ENCODE assay signal across 8 cellular contexts in genomic region chr1:2643414-2644077, GRCh38. TPM values are rescaled to one million over a fixed set of nuclear protein-coding genes. Genes with fewer than 3 reads are reported as not detected.
DNase-seq lines count a peak whose midpoint lies in the region; ATAC-seq and TF ChIP-seq lines count a peak whose summit lies in the region.

No MANE protein-coding gene starts in this region.

- no peaks in the 10 kb centered on the region for H3F3A ChIP-seq in OCI-LY1 (ENCODE audit: insufficient read depth, low read length)

- H3K9me2 ChIP-seq in OCI-LY1 (ENCODE audit: low read depth, low read length): no peaks in the 10 kb centered on the region

- H3K4me2 ChIP-seq in OCI-LY1 (ENCODE audit: low read length): peak overlapping the region; percentile 87
- H3K4me2 ChIP-seq in parathyroid adenoma (ENCODE audit: low read length): peak overlapping the region; percentile 95

- H3K36me3 ChIP-seq in OCI-LY1 (ENCODE audit: insufficient read depth, low read length) (no peaks in the 10 kb centered on the region), parathyroid adenoma (ENCODE audit: control insufficient read depth, insufficient read depth, low read length) (no peaks in the 10 kb centered on the region)

- H3K79me2 ChIP-seq in OCI-LY1 (ENCODE audit: insufficient read depth, low read length) (no peaks in the 10 kb centered on the region), parathyroid adenoma (no peaks in the 10 kb centered on the region)

- intact Hi-C loops in Calu3 (cut with micrococcal nuclease; ENCODE audit: unreplicated experiment): no loop called here

- peaks cover 9% of the 10 kb centered on the region for H3K9me3 Mint-ChIP-seq in Calu3 (ENCODE audit: low read depth, unreplicated experiment)

- no peak overlapping the region for H3K27ac Mint-ChIP-seq in Calu3 (ENCODE audit: unreplicated experiment)

- no peak overlapping the region for H3K27ac ChIP-seq in OCI-LY1 (ENCODE audit: low read depth, low read length, poor library complexity, severe bottlenecking)
- no peak overlapping the region for H3K27ac ChIP-seq in parathyroid adenoma

- H3K4me3 ChIP-seq in OCI-LY1 (ENCODE audit: low read depth, low read length, poor library complexity, severe bottlenecking) (peak overlapping the region; percentile 74), epithelial cell of proximal tubule (ENCODE audit: low read depth, low read length) (peak overlapping the region; percentile 96), parathyroid adenoma (ENCODE audit: low read depth, low read length) (peak overlapping the region; percentile 79)

- CTCF ChIA-PET in Calu3 (lab: Charles Lee): no interaction called here

- H3K4me1 ChIP-seq in OCI-LY1 (ENCODE audit: insufficient read depth, low read length, severe bottlenecking) (peaks cover 10% of the 10 kb centered on the region), parathyroid adenoma (no peaks in the 10 kb centered on the region)

- H3K27me3 ChIP-seq in OCI-LY1 (ENCODE audit: insufficient read depth, low read length): no peaks in the 10 kb centered on the region; the same call in 1 of the 2 replicates
- no peaks in the 10 kb centered on the region for H3K27me3 ChIP-seq in parathyroid adenoma (ENCODE audit: control insufficient read depth, insufficient read depth, low read length)

- no peak overlapping the region for H3K9ac ChIP-seq in OCI-LY1 (ENCODE audit: low read length)
- no peak overlapping the region for H3K9ac ChIP-seq in parathyroid adenoma

- no peak for TF ChIP-seq CTCF in Calu3 (IDR thresholded peaks at IDR 0.05; ENCODE audit: unreplicated experiment)
- no peak for TF ChIP-seq CTCF in OCI-LY1 (IDR thresholded peaks at IDR 0.05; ENCODE audit: low read length)
- no peak for TF ChIP-seq CTCF in epithelial cell of proximal tubule (conservative IDR thresholded peaks at IDR 0.05; ENCODE audit: low read depth, low read length)
- TF ChIP-seq CTCF in parathyroid adenoma (IDR thresholded peaks at IDR 0.05): no peak

- BruUV-seq in Calu3 (replicated peaks; lab: Mats Ljungman, UMichigan): no TSS peak

- H3K9me3 ChIP-seq in OCI-LY1 (ENCODE audit: low read length): peaks cover 10% of the 10 kb centered on the region
- H3K9me3 ChIP-seq in parathyroid adenoma (ENCODE audit: control insufficient read depth, low read length): no peaks in the 10 kb centered on the region

- no peak for ATAC-seq in GM19351 (IDR thresholded peaks at IDR 0.05; ENCODE audit: unreplicated experiment)

- H4K20me1 ChIP-seq in OCI-LY1 (ENCODE audit: insufficient read depth, low read length): no peaks in the 10 kb centered on the region

- H3K27me3 Mint-ChIP-seq in Calu3 (ENCODE audit: unreplicated experiment): peaks cover 25% of the 10 kb centered on the region

- H2AFZ ChIP-seq in OCI-LY1 (ENCODE audit: low read length): no peak overlapping the region
- H2AFZ ChIP-seq in parathyroid adenoma: peak overlapping the region; percentile 93

- no peak for DNase-seq in Calu3
- no peak for DNase-seq in epithelial cell of proximal tubule (ENCODE audit: low read depth)
- no peak for DNase-seq in SW 1271 (lab: John Stamatoyannopoulos, UW)
- no peak for DNase-seq in inferior parietal cortex (ENCODE audit: extremely low spot score)
- DNase-seq in NCI-H82 treated with DMSO at 0.1 percent for 48 hours (lab: John Stamatoyannopoulos, UW; ENCODE audit: unreplicated experiment): no peak

- peak overlapping the region; percentile 60 for H3K4me3 Mint-ChIP-seq in Calu3 (ENCODE audit: low read depth, unreplicated experiment)

- no peaks in the 10 kb centered on the region for H3K4me1 Mint-ChIP-seq in Calu3 (ENCODE audit: low read depth, unreplicated experiment)

- peaks cover 5% of the 10 kb centered on the region for H3K36me3 Mint-ChIP-seq in Calu3 (ENCODE audit: insufficient read depth, unreplicated experiment)

RNA-seq across cellular contexts. Expression of gene MMEL1, which starts 10.7 kb away (rescaled TPM):
- total RNA-seq in Calu3 (2022): 5.6 and 10.9 TPM in 2 replicates
- total RNA-seq in epithelial cell of proximal tubule: not detected in 2 replicates

RNA-seq across cellular contexts. Expression of gene PRXL2B, which starts 57.0 kb away (rescaled TPM):
- total RNA-seq in Calu3 (2022) (31.0 and 51.5 TPM in 2 replicates), epithelial cell of proximal tubule (35.4 and 72.2 TPM in 2 replicates)
